Comparison of ENCODE assay signal across 25 cellular contexts in the genomic region with DNA sequence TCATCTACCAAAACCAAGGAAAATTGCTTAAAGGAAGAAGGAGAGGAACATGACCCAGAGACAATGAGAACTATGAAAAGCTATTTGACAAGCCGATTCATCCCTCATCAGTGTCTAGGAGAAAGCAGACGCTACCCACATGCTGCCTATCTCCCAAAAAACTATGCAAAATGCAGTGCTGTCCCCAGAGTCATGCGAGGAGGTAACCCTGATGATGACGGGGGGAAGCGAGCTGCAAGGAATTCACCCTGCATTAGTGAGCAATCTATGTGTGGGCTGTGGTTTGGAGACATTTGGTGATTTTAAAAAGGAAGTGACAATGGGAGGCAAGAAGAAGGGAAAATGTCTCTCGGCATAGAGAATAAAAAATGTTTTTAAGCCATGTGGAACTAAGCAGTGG.
DNase-seq lines count a peak whose midpoint lies in the region; ATAC-seq lines count a peak whose summit lies in the region.
"Had no signal": no experiment of that assay in that cellular context is flagged by ENCODE, and none has a peak within 500 bp of the region (broad histone marks: within the 10 kb centered on the region; RNA-seq: fewer than 3 reads in every experiment).

No MANE protein-coding gene starts in this region.

- no peaks in the 10 kb centered on the region for H3K4me1 Mint-ChIP-seq in activated T-helper 2 cell treated with anti-CD3 and anti-CD28 coated beads, Interferon-gamma antibody, Interleukin-2, Interleukin-4, amounts not matched to agents 10 μg/mL and 5 μg/mL and 100 μg/mL, durations not matched to agents 14 hours and 24 hours and 36 hours (ENCODE audit: low read depth)
- no peaks in the 10 kb centered on the region for H3K4me1 Mint-ChIP-seq in activated CD4-positive, alpha-beta T cell treated with anti-CD3 and anti-CD28 coated beads for 36 hours
- H3K4me1 Mint-ChIP-seq: CD4-positive, alpha-beta memory T cell; natural killer cell had no signal

- CTCF ChIA-PET in activated CD4-positive, alpha-beta T cell treated with anti-CD3 and anti-CD28 coated beads for 36 hours (lab: Charles Lee), result no interaction called here

- DNase-seq in NCI-H69 (lab: John Stamatoyannopoulos, UW) (peak; percentile 21), kidney tubule cell (ENCODE audit: low spot score) (peak; percentile 6), Right ventricle myocardium inferior (ENCODE audit: missing footprints) (no peak), NCI-H2081 (lab: John Stamatoyannopoulos, UW) (no peak)
- DNase-seq in activated T-helper 2 cell treated with anti-CD3 and anti-CD28 coated beads, Interferon-gamma antibody, Interleukin-2, Interleukin-4, amounts not matched to agents 10 μg/mL and 5 μg/mL and 100 μg/mL, durations not matched to agents 14 hours and 24 hours and 36 hours (ENCODE audit: low spot score), result no peak
- no peak for DNase-seq in activated CD4-positive, alpha-beta T cell treated with anti-CD3 and anti-CD28 coated beads for 36 hours
- DNase-seq: activated CD4-positive, alpha-beta T cell treated with anti-CD3 and anti-CD28 coated beads for 48 hours; activated naive CD4-positive, alpha-beta T cell treated with anti-CD3 and anti-CD28 coated beads, Interleukin-2, amount 50 U/mL, for 16 hours; activated T-cell treated with anti-CD3 and anti-CD28 coated beads, Interleukin-2, amount 50 U/mL, for 72 hours; anterior cingulate cortex; CD4-positive, alpha-beta memory T cell; esophagus squamous epithelium; left ventricle myocardium superior; natural killer cell; NCI-H1436; NCI-H526; posterior cingulate gyrus; right lobe of liver; RPMI8226; SK-N-SH; T-helper 2 cell had no signal

- peaks cover 10% of the 10 kb centered on the region for H3K9me3 Mint-ChIP-seq in activated T-helper 2 cell treated with anti-CD3 and anti-CD28 coated beads, Interferon-gamma antibody, Interleukin-2, Interleukin-4, amounts not matched to agents 10 μg/mL and 5 μg/mL and 100 μg/mL, durations not matched to agents 14 hours and 24 hours and 36 hours
- H3K9me3 Mint-ChIP-seq in activated CD4-positive, alpha-beta T cell treated with anti-CD3 and anti-CD28 coated beads for 36 hours (ENCODE audit: low read depth), result peaks cover 3% of the 10 kb centered on the region

- no peaks in the 10 kb centered on the region for H3K27me3 Mint-ChIP-seq in activated T-helper 2 cell treated with anti-CD3 and anti-CD28 coated beads, Interferon-gamma antibody, Interleukin-2, Interleukin-4, amounts not matched to agents 10 μg/mL and 5 μg/mL and 100 μg/mL, durations not matched to agents 14 hours and 24 hours and 36 hours (ENCODE audit: low read depth)
- H3K27me3 Mint-ChIP-seq in activated CD4-positive, alpha-beta T cell treated with anti-CD3 and anti-CD28 coated beads for 36 hours, result peaks cover 4% of the 10 kb centered on the region
- H3K27me3 Mint-ChIP-seq: CD4-positive, alpha-beta memory T cell; stimulated activated naive CD8-positive, alpha-beta T cell treated with anti-CD3 and anti-CD28 coated beads, Interleukin-15, Interleukin-2, amounts not matched to agents 100 ng/mL and 50 ng/mL, for 24 hours had no signal

- ATAC-seq in GM18502 (IDR thresholded peaks at IDR 0.05; ENCODE audit: poor library complexity, unreplicated experiment), result peak; percentile 82
- no peak for ATAC-seq in Right ventricle myocardium inferior
- ATAC-seq in activated CD4-positive, alpha-beta T cell treated with anti-CD3 and anti-CD28 coated beads for 36 hours, result no peak
- ATAC-seq: activated T-cell treated with anti-CD3 and anti-CD28 coated beads, Interleukin-2, amount 50 U/mL, for 72 hours; gastroesophageal sphincter; left ventricle myocardium superior; natural killer cell; right lobe of liver had no signal

- intact Hi-C loops in Right ventricle myocardium inferior (cut with DNase I), result no loop called here
- intact Hi-C loops in activated T-helper 2 cell treated with anti-CD3 and anti-CD28 coated beads, Interferon-gamma antibody, Interleukin-2, Interleukin-4, amounts not matched to agents 10 μg/mL and 5 μg/mL and 100 μg/mL, durations not matched to agents 14 hours and 24 hours and 36 hours (cut with micrococcal nuclease), result no loop called here
- intact Hi-C loops in activated CD4-positive, alpha-beta T cell treated with anti-CD3 and anti-CD28 coated beads for 36 hours (cut with DNase I, micrococcal nuclease), result no loop called here

- no peak overlapping the region for H3K27ac Mint-ChIP-seq in activated T-helper 2 cell treated with anti-CD3 and anti-CD28 coated beads, Interferon-gamma antibody, Interleukin-2, Interleukin-4, amounts not matched to agents 10 μg/mL and 5 μg/mL and 100 μg/mL, durations not matched to agents 14 hours and 24 hours and 36 hours
- no peak overlapping the region for H3K27ac Mint-ChIP-seq in activated CD4-positive, alpha-beta T cell treated with anti-CD3 and anti-CD28 coated beads for 36 hours
- H3K27ac Mint-ChIP-seq: activated T-cell treated with anti-CD3 and anti-CD28 coated beads, Interleukin-2, amount 50 U/mL, for 72 hours; CD4-positive, alpha-beta memory T cell; mesothelial cell of epicardium; natural killer cell; stimulated activated naive CD8-positive, alpha-beta T cell treated with anti-CD3 and anti-CD28 coated beads, Interleukin-15, Interleukin-2, amounts not matched to agents 100 ng/mL and 50 ng/mL, for 24 hours had no signal

- POLR2A ChIA-PET in activated CD4-positive, alpha-beta T cell treated with anti-CD3 and anti-CD28 coated beads for 36 hours (lab: Charles Lee), result no interaction called here

- no peaks in the 10 kb centered on the region for H3K36me3 Mint-ChIP-seq in activated T-helper 2 cell treated with anti-CD3 and anti-CD28 coated beads, Interferon-gamma antibody, Interleukin-2, Interleukin-4, amounts not matched to agents 10 μg/mL and 5 μg/mL and 100 μg/mL, durations not matched to agents 14 hours and 24 hours and 36 hours (ENCODE audit: low read depth)
- no peaks in the 10 kb centered on the region for H3K36me3 Mint-ChIP-seq in activated CD4-positive, alpha-beta T cell treated with anti-CD3 and anti-CD28 coated beads for 36 hours (ENCODE audit: low read depth)
- H3K36me3 Mint-ChIP-seq: CD4-positive, alpha-beta memory T cell; mesothelial cell of epicardium; natural killer cell had no signal

- no peak overlapping the region for H3K4me3 Mint-ChIP-seq in activated T-helper 2 cell treated with anti-CD3 and anti-CD28 coated beads, Interferon-gamma antibody, Interleukin-2, Interleukin-4, amounts not matched to agents 10 μg/mL and 5 μg/mL and 100 μg/mL, durations not matched to agents 14 hours and 24 hours and 36 hours (ENCODE audit: low read depth)
- H3K4me3 Mint-ChIP-seq in activated CD4-positive, alpha-beta T cell treated with anti-CD3 and anti-CD28 coated beads for 36 hours, result no peak overlapping the region
- H3K4me3 Mint-ChIP-seq: activated T-cell treated with anti-CD3 and anti-CD28 coated beads, Interleukin-2, amount 50 U/mL, for 72 hours; CD4-positive, alpha-beta memory T cell; mesothelial cell of epicardium; natural killer cell; stimulated activated naive CD8-positive, alpha-beta T cell treated with anti-CD3 and anti-CD28 coated beads, Interleukin-15, Interleukin-2, amounts not matched to agents 100 ng/mL and 50 ng/mL, for 24 hours had no signal

Comparison
In these comparisons a context has a peak if more than half of its experiments do, and no peak if none do; other contexts are left out.
1. DNase-seq: peak in NCI-H69 (single experiment) and kidney tubule cell (single experiment); none in Right ventricle myocardium inferior (single experiment), activated T-helper 2 cell treated with anti-CD3 and anti-CD28 coated beads, Interferon-gamma antibody, Interleukin-2, Interleukin-4, amounts not matched to agents 10 μg/mL and 5 μg/mL and 100 μg/mL, durations not matched to agents 14 hours and 24 hours and 36 hours (single experiment), NCI-H2081 (0 of 2) and activated CD4-positive, alpha-beta T cell treated with anti-CD3 and anti-CD28 coated beads for 36 hours (single experiment).